Comparison of ENCODE assay signal across 7 cellular contexts in the genomic region with DNA sequence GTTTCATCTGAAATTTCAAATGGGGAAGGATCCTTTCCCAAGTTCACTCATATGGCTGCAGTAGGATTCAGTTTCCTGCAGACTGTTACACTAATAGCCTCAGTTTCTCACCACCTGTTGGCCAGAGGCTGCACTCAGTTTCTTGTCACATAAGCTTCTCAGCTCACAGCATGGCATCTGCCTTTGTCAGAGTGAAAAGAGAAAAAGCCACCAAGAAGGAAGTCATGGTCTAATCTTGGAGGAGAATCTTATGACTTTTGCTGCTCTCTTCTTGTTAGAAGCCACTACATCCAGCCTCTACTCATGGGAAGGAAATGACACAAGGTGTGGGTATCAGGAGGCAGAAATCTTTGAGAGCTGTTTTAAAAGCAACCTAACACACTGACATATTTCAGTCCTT. TPM values are rescaled to one million over a fixed set of nuclear protein-coding genes. Genes with fewer than 3 reads are reported as not detected.
DNase-seq lines count a peak whose midpoint lies in the region; ATAC-seq and TF ChIP-seq lines count a peak whose summit lies in the region.

No MANE protein-coding gene starts in this region.

- no peak for TF ChIP-seq CTCF in KMS-11 (conservative IDR thresholded peaks at IDR 0.05; ENCODE audit: low read depth, low read length)

- H3K27me3 ChIP-seq in KMS-11 (ENCODE audit: insufficient read depth, low read depth), result no peaks in the 10 kb centered on the region

- ATAC-seq in GM18873 (IDR thresholded peaks at IDR 0.05; ENCODE audit: low FRiP score, unreplicated experiment) (peak; percentile 83), GM21825 (IDR thresholded peaks at IDR 0.05; ENCODE audit: unreplicated experiment) (peak; percentile 56)

- peak overlapping the region; percentile 42 for H3K27ac ChIP-seq in KMS-11

- H2AFZ ChIP-seq in KMS-11 (ENCODE audit: low read depth), result 0 out of 2 replicates have a peak overlapping the region, but pooled peaks have one; percentile 44

- no peak overlapping the region; the same call in 1 of the 2 replicates for H3K9ac ChIP-seq in KMS-11

- H4K20me1 ChIP-seq in KMS-11 (ENCODE audit: insufficient read depth), result no peaks in the 10 kb centered on the region

- H3K4me3 ChIP-seq in KMS-11 (IDR thresholded peaks at IDR 0.05; ENCODE audit: insufficient read depth, low read depth, low read length), result no peak overlapping the region

- H3K4me2 ChIP-seq in KMS-11, result peak overlapping the region; percentile 80

- DNase-seq in myocyte (ENCODE audit: low read depth) (peak; percentile 13), NCI-H510A treated with DMSO at 0.1 percent for 48 hours (lab: John Stamatoyannopoulos, UW) (no peak), kidney tubule cell (ENCODE audit: low spot score) (no peak), NCI-H446 (lab: John Stamatoyannopoulos, UW) (no peak)

- no peaks in the 10 kb centered on the region for H3K36me3 ChIP-seq in KMS-11 (ENCODE audit: insufficient read depth)

- H3K4me1 ChIP-seq in KMS-11 (ENCODE audit: low read depth, poor library complexity, severe bottlenecking), result peaks cover 46% of the 10 kb centered on the region

- H3K79me2 ChIP-seq in KMS-11 (ENCODE audit: insufficient read depth, low read depth), result no peaks in the 10 kb centered on the region

RNA-seq across cellular contexts. Expression of gene BTG1, which starts 39.4 kb away (rescaled TPM):
- 56.2 and 63.1 TPM in 2 replicates for total RNA-seq in myocyte
- polyA plus RNA-seq in myocyte (2012), result 84.0 TPM
